ENCODE assay signal across 8 cellular contexts in genomic region chr4:133147922-133148689, GRCh38. TPM values are rescaled to one million over a fixed set of nuclear protein-coding genes. Genes with fewer than 3 reads are reported as not detected.
DNase-seq lines count a peak whose midpoint lies in the region; ATAC-seq lines count a peak whose summit lies in the region.

No MANE protein-coding gene starts in this region.

- intact Hi-C loops in left ventricle myocardium superior (cut with micrococcal nuclease), result no loop called here

- peaks cover 21% of the 10 kb centered on the region for H3K27me3 ChIP-seq in rectal smooth muscle tissue (ENCODE audit: control insufficient read depth, insufficient read depth, low read length)

- no peak overlapping the region for H3K27ac ChIP-seq in rectal smooth muscle tissue (ENCODE audit: low read depth, low read length)

- no peak for DNase-seq in activated T-cell treated with anti-CD3 and anti-CD28 coated beads, Interleukin-2, amount 50 U/mL, for 4 hours
- no peak for DNase-seq in activated T-cell treated with anti-CD3 and anti-CD28 coated beads for 4 hours
- peak; percentile 5 for DNase-seq in UCSD-AML1 (lab: John Stamatoyannopoulos, UW; ENCODE audit: unreplicated experiment)
- DNase-seq in left ventricle myocardium superior, result no peak

- H3K4me1 Mint-ChIP-seq in activated T-cell treated with anti-CD3 and anti-CD28 coated beads, Interleukin-2, amount 50 U/mL, for 4 hours (ENCODE audit: low read depth), result peaks cover 11% of the 10 kb centered on the region

- ATAC-seq in activated T-cell treated with anti-CD3 and anti-CD28 coated beads, Interleukin-2, amount 50 U/mL, for 4 hours, result no peak
- ATAC-seq in left ventricle myocardium superior (peak; percentile 49), HG03280 (IDR thresholded peaks at IDR 0.05; ENCODE audit: unreplicated experiment) (no peak), HG03342 (IDR thresholded peaks at IDR 0.05; ENCODE audit: unreplicated experiment) (no peak), GM19324 (IDR thresholded peaks at IDR 0.05; ENCODE audit: low FRiP score, unreplicated experiment) (no peak)

- no peaks in the 10 kb centered on the region for H3K36me3 ChIP-seq in rectal smooth muscle tissue (ENCODE audit: control insufficient read depth, insufficient read depth, low read length)

- H3K9ac ChIP-seq in rectal smooth muscle tissue (ENCODE audit: low read length), result no peak overlapping the region

- H3K9me3 Mint-ChIP-seq in activated T-cell treated with anti-CD3 and anti-CD28 coated beads, Interleukin-2, amount 50 U/mL, for 4 hours, result no peaks in the 10 kb centered on the region

- H3K36me3 Mint-ChIP-seq in activated T-cell treated with anti-CD3 and anti-CD28 coated beads, Interleukin-2, amount 50 U/mL, for 4 hours (ENCODE audit: insufficient read depth), result no peaks in the 10 kb centered on the region

- H3K4me3 Mint-ChIP-seq in activated T-cell treated with anti-CD3 and anti-CD28 coated beads, Interleukin-2, amount 50 U/mL, for 4 hours, result peak overlapping the region; percentile 37

- H3K4me3 ChIP-seq in rectal smooth muscle tissue (ENCODE audit: low read length), result peak overlapping the region; percentile 70

- H3K4me1 ChIP-seq in rectal smooth muscle tissue (ENCODE audit: control insufficient read depth, insufficient read depth, low read length), result peaks cover 13% of the 10 kb centered on the region

- H3K27me3 Mint-ChIP-seq in activated T-cell treated with anti-CD3 and anti-CD28 coated beads, Interleukin-2, amount 50 U/mL, for 4 hours (ENCODE audit: low read depth), result peaks cover 67% of the 10 kb centered on the region

RNA-seq across cellular contexts. Expression of gene PCDH10, which starts 1.0 kb away (rescaled TPM):
- total RNA-seq in activated T-cell treated with anti-CD3 and anti-CD28 coated beads, Interleukin-2, amount 50 U/mL, for 4 hours, result not detected
- total RNA-seq in left ventricle myocardium superior, result 0.05 TPM
